ENCODE assay signal across 18 cellular contexts in the genomic region with DNA sequence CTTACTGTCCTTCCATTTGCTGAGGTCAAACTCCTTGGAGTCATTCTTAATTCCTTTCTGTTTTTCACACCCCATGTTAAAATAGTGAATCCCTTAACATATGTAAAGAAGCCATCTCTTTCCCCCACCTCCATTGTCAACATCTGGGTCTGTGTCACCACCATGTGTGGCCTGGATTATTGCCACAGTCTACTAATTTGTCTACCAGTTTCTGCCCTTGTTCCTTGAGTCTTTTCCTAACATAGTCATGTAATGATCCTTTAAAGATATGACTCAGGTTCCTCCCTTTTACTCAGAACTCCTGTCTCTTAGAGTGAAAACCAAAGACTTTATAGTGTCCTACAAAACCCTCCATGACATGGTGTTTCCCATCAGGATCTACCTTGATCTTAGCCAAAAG.
DNase-seq lines count a peak whose midpoint lies in the region; ATAC-seq and TF ChIP-seq lines count a peak whose summit lies in the region.
"Had no signal": no experiment of that assay in that cellular context is flagged by ENCODE, and none has a peak within 500 bp of the region (broad histone marks: within the 10 kb centered on the region; RNA-seq: fewer than 3 reads in every experiment).

No MANE protein-coding gene starts in this region.

- H3K4me3 Mint-ChIP-seq in activated naive CD8-positive, alpha-beta T cell: no peak overlapping the region
- no peak overlapping the region for H3K4me3 Mint-ChIP-seq in activated naive CD8-positive, alpha-beta T cell treated with anti-CD3 and anti-CD28 coated beads for 36 hours
- H3K4me3 Mint-ChIP-seq in activated T-helper 17 cell treated with anti-CD3 and anti-CD28 coated beads, Interleukin-2, amount 50 U/mL, for 72 hours: no peak overlapping the region
- H3K4me3 Mint-ChIP-seq in neural progenitor cell: no peak overlapping the region
- H3K4me3 Mint-ChIP-seq: CD14-positive monocyte; CD4-positive, alpha-beta memory T cell had no signal

- H3K4me3 ChIP-seq in Karpas-422 (ENCODE audit: low read length): no peak overlapping the region
- H3K4me3 ChIP-seq in neural progenitor cell: no peak overlapping the region
- H3K4me3 ChIP-seq: BLaER1 had no signal

- H3K27ac Mint-ChIP-seq in activated naive CD8-positive, alpha-beta T cell: peak overlapping the region; percentile 55
- H3K27ac Mint-ChIP-seq in activated naive CD8-positive, alpha-beta T cell treated with anti-CD3 and anti-CD28 coated beads for 36 hours: no peak overlapping the region
- H3K27ac Mint-ChIP-seq in activated T-helper 17 cell treated with anti-CD3 and anti-CD28 coated beads, Interleukin-2, amount 50 U/mL, for 72 hours: no peak overlapping the region
- H3K27ac Mint-ChIP-seq in neural progenitor cell: peak overlapping the region; percentile 47
- H3K27ac Mint-ChIP-seq: CD14-positive monocyte had no signal

- H3K36me3 Mint-ChIP-seq in activated naive CD8-positive, alpha-beta T cell: peaks cover 8% of the 10 kb centered on the region
- H3K36me3 Mint-ChIP-seq in activated naive CD8-positive, alpha-beta T cell treated with anti-CD3 and anti-CD28 coated beads for 36 hours: peaks cover 1% of the 10 kb centered on the region
- H3K36me3 Mint-ChIP-seq in activated T-helper 17 cell treated with anti-CD3 and anti-CD28 coated beads, Interleukin-2, amount 50 U/mL, for 72 hours (ENCODE audit: low read depth): no peaks in the 10 kb centered on the region
- peaks cover 9% of the 10 kb centered on the region for H3K36me3 Mint-ChIP-seq in neural progenitor cell
- H3K36me3 Mint-ChIP-seq: CD14-positive monocyte; CD4-positive, alpha-beta memory T cell had no signal

- H3F3A ChIP-seq in neural progenitor cell (ENCODE audit: low read depth): no peaks in the 10 kb centered on the region

- H3K9ac ChIP-seq in Karpas-422 (ENCODE audit: low read length): no peak overlapping the region
- H3K9ac ChIP-seq in neural progenitor cell: no peak overlapping the region
- H3K9ac ChIP-seq: BLaER1 had no signal

- H3K36me3 ChIP-seq in Karpas-422 (ENCODE audit: insufficient read depth, low read length) (no peaks in the 10 kb centered on the region), neural progenitor cell (no peaks in the 10 kb centered on the region)
- H3K36me3 ChIP-seq: BLaER1 had no signal

- no peak for TF ChIP-seq CTCF in neural progenitor cell (IDR thresholded peaks at IDR 0.05)

- no peaks in the 10 kb centered on the region for H3K9me3 ChIP-seq in Karpas-422 (ENCODE audit: low read length)
- H3K9me3 ChIP-seq in neural progenitor cell (ENCODE audit: low read depth): no peaks in the 10 kb centered on the region
- H3K9me3 ChIP-seq: BLaER1 had no signal

- peak overlapping the region; percentile 72; the same call in 1 of the 2 replicates for H2AFZ ChIP-seq in Karpas-422 (ENCODE audit: low read length)
- H2AFZ ChIP-seq in neural progenitor cell (replicated peaks): no peak overlapping the region

- no peaks in the 10 kb centered on the region for H3K9me3 Mint-ChIP-seq in activated naive CD8-positive, alpha-beta T cell (ENCODE audit: low read depth)
- H3K9me3 Mint-ChIP-seq in activated naive CD8-positive, alpha-beta T cell treated with anti-CD3 and anti-CD28 coated beads for 36 hours: peaks cover 1% of the 10 kb centered on the region
- H3K9me3 Mint-ChIP-seq in activated T-helper 17 cell treated with anti-CD3 and anti-CD28 coated beads, Interleukin-2, amount 50 U/mL, for 72 hours: no peaks in the 10 kb centered on the region
- peaks cover 9% of the 10 kb centered on the region for H3K9me3 Mint-ChIP-seq in neural progenitor cell

- H4K20me1 ChIP-seq in Karpas-422 (ENCODE audit: insufficient read depth, low read depth, low read length): no peaks in the 10 kb centered on the region
- H4K20me1 ChIP-seq in neural progenitor cell (ENCODE audit: low read depth): no peaks in the 10 kb centered on the region
- H4K20me1 ChIP-seq: BLaER1 had no signal

- peaks cover 81% of the 10 kb centered on the region for H3K4me1 ChIP-seq in Karpas-422 (ENCODE audit: low read length)
- no peaks in the 10 kb centered on the region for H3K4me1 ChIP-seq in neural progenitor cell
- H3K4me1 ChIP-seq: BLaER1 had no signal

- ATAC-seq in activated T-helper 17 cell treated with anti-CD3 and anti-CD28 coated beads, Interleukin-2, amount 50 U/mL, for 72 hours (replicated peaks): peak; percentile 38
- ATAC-seq in HG03460 (IDR thresholded peaks at IDR 0.05; ENCODE audit: unreplicated experiment): no peak

- H3K27ac ChIP-seq in Karpas-422 (ENCODE audit: low read length) (peak overlapping the region; percentile 88), neural progenitor cell (no peak overlapping the region)
- H3K27ac ChIP-seq: BLaER1, HL-60 had no signal

- H3K79me2 ChIP-seq in Karpas-422 (ENCODE audit: low read length) (no peaks in the 10 kb centered on the region), neural progenitor cell (ENCODE audit: low read depth) (no peaks in the 10 kb centered on the region)

- H3K4me1 Mint-ChIP-seq in activated naive CD8-positive, alpha-beta T cell (ENCODE audit: low read depth): peaks cover 16% of the 10 kb centered on the region
- peaks cover 10% of the 10 kb centered on the region for H3K4me1 Mint-ChIP-seq in activated naive CD8-positive, alpha-beta T cell treated with anti-CD3 and anti-CD28 coated beads for 36 hours
- H3K4me1 Mint-ChIP-seq in activated T-helper 17 cell treated with anti-CD3 and anti-CD28 coated beads, Interleukin-2, amount 50 U/mL, for 72 hours: no peaks in the 10 kb centered on the region
- no peaks in the 10 kb centered on the region for H3K4me1 Mint-ChIP-seq in neural progenitor cell

- H3K27me3 ChIP-seq in Karpas-422 (ENCODE audit: low read length): no peaks in the 10 kb centered on the region
- H3K27me3 ChIP-seq in neural progenitor cell: no peaks in the 10 kb centered on the region
- H3K27me3 ChIP-seq: BLaER1 had no signal

- no peak for DNase-seq in activated naive CD8-positive, alpha-beta T cell treated with anti-CD3 and anti-CD28 coated beads for 36 hours
- DNase-seq in Karpas-422 (no peak), neural progenitor cell (ENCODE audit: low spot score) (no peak), RKO (ENCODE audit: low spot score) (no peak), NCI-H2107 (lab: John Stamatoyannopoulos, UW) (no peak)
- DNase-seq: 8988T; CD4-positive, alpha-beta memory T cell; DMS153; DMS79; GF-D8; GOT3; H7 had no signal

- H3K4me2 ChIP-seq in Karpas-422 (ENCODE audit: low read depth, low read length, poor library complexity, severe bottlenecking) (no peak overlapping the region), neural progenitor cell (no peak overlapping the region)
- H3K4me2 ChIP-seq: BLaER1 had no signal

- no peaks in the 10 kb centered on the region for H3K27me3 Mint-ChIP-seq in activated naive CD8-positive, alpha-beta T cell
- H3K27me3 Mint-ChIP-seq in activated naive CD8-positive, alpha-beta T cell treated with anti-CD3 and anti-CD28 coated beads for 36 hours: no peaks in the 10 kb centered on the region
- peaks cover 16% of the 10 kb centered on the region for H3K27me3 Mint-ChIP-seq in activated T-helper 17 cell treated with anti-CD3 and anti-CD28 coated beads, Interleukin-2, amount 50 U/mL, for 72 hours
- H3K27me3 Mint-ChIP-seq in neural progenitor cell (ENCODE audit: insufficient read depth, low read depth): peaks cover 2% of the 10 kb centered on the region
- H3K27me3 Mint-ChIP-seq: CD4-positive, alpha-beta memory T cell had no signal

- H3K9me2 ChIP-seq in Karpas-422 (replicated peaks; ENCODE audit: insufficient read depth, low read length): no peaks in the 10 kb centered on the region

Comparison
In these comparisons a context has a peak if more than half of its experiments do, and no peak if none do; other contexts are left out.
1. H3K27ac Mint-ChIP-seq: peak in activated naive CD8-positive, alpha-beta T cell (single experiment) and neural progenitor cell (single experiment); none in activated naive CD8-positive, alpha-beta T cell treated with anti-CD3 and anti-CD28 coated beads for 36 hours (single experiment) and activated T-helper 17 cell treated with anti-CD3 and anti-CD28 coated beads, Interleukin-2, amount 50 U/mL, for 72 hours (single experiment).